In the genomic region with DNA sequence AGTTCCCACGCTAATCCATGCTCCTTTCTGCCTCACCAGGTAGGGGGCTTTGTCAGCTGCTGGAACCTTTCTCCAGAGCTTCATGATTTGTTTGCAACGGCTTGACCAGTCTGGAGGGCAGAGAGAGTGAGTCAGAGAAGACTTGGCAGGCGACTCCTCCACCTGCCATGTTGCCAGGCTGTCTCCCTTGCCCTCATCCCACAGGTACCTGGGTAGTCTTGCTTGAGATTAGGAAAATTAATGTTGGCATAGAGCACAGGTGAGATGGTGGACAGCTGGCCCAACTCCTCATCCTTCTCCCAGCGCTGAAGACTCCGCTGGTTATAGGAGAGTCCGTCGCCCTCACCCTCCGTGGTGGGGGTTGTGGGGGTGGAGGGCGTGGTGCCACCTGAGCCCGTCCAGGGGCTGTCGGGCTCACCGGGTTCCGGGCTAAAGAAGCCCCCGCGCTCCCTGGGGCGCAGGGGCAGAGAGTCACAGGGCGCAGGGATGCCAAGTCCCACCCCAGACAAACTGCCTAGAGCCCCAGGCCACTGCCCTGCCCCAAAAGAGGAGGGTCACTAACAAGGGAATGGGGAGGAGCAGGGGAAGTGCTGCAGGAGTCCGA, we compare ENCODE assay signal across 30 cellular contexts. TPM values are rescaled to one million over a fixed set of nuclear protein-coding genes. Genes with fewer than 3 reads are reported as not detected.
DNase-seq lines count a peak whose midpoint lies in the region; ATAC-seq, FAIRE-seq and TF ChIP-seq lines count a peak whose summit lies in the region.
"Had no signal": no experiment of that assay in that cellular context is flagged by ENCODE, and none has a peak within 500 bp of the region (broad histone marks: within the 10 kb centered on the region; RNA-seq: fewer than 3 reads in every experiment).

No MANE protein-coding gene starts in this region.

- peaks cover 10% of the 10 kb centered on the region for H3K4me1 Mint-ChIP-seq in stimulated activated naive CD8-positive, alpha-beta T cell treated with anti-CD3 and anti-CD28 coated beads, Interleukin-15, amount 100 ng/mL, for 72 hours
- H3K4me1 Mint-ChIP-seq: activated CD4-positive, alpha-beta T cell treated with anti-CD3 and anti-CD28 coated beads, Interleukin-2, amount 10 ng/mL, durations not matched to agents 24 days and 14 days; neural progenitor cell had no signal

- H3K4me3 ChIP-seq in RWPE2 (ENCODE audit: severe bottlenecking) (no peak overlapping the region), kidney (ENCODE audit: low read length in 2 of 2) (no peak overlapping the region)
- H3K4me3 ChIP-seq: adrenal gland; BLaER1 treated with 17β-estradiol and CSF1 and Interleukin-3, amounts not matched to agents 10 nM and 100 nM; body of pancreas; hepatocyte; neural progenitor cell; right atrium auricular region; SJSA1; spleen; thyroid gland had no signal

- no peak overlapping the region for H3K27ac ChIP-seq in RWPE2 (ENCODE audit: poor library complexity, severe bottlenecking)
- no peak overlapping the region for H3K27ac ChIP-seq in kidney (ENCODE audit: low read depth in 2 of 2, low read length in 2 of 2)
- H3K27ac ChIP-seq: adrenal gland; BLaER1 treated with 17β-estradiol and CSF1 and Interleukin-3, amounts not matched to agents 10 nM and 100 nM; body of pancreas; epithelial cell of prostate; hepatocyte; neural progenitor cell; right atrium auricular region; SJSA1; spleen; thyroid gland had no signal

- CTCF ChIA-PET in HEK293T (lab: Yijun Ruan, JAX), result no interaction called here

- H3K36me3 ChIP-seq in RWPE2 (ENCODE audit: low read depth) (peaks cover 97% of the 10 kb centered on the region), kidney (ENCODE audit: control insufficient read depth in 1 of 2, insufficient read depth in 2 of 2, low read length in 2 of 2) (peaks cover 50 to 77% of the 10 kb centered on the region in 2 donors)
- H3K36me3 ChIP-seq: neural progenitor cell had no signal

- H3K9me3 Mint-ChIP-seq in stimulated activated naive CD8-positive, alpha-beta T cell treated with anti-CD3 and anti-CD28 coated beads, Interleukin-15, amount 100 ng/mL, for 72 hours, result no peaks in the 10 kb centered on the region
- H3K9me3 Mint-ChIP-seq: activated CD4-positive, alpha-beta T cell treated with anti-CD3 and anti-CD28 coated beads, Interleukin-2, amount 10 ng/mL, durations not matched to agents 24 days and 14 days; neural progenitor cell had no signal

- no peaks in the 10 kb centered on the region for H3K27me3 Mint-ChIP-seq in stimulated activated naive CD8-positive, alpha-beta T cell treated with anti-CD3 and anti-CD28 coated beads, Interleukin-15, amount 100 ng/mL, for 72 hours
- H3K27me3 Mint-ChIP-seq: activated CD4-positive, alpha-beta T cell treated with anti-CD3 and anti-CD28 coated beads, Interleukin-2, amount 10 ng/mL, durations not matched to agents 24 days and 14 days had no signal

- TF ChIP-seq CTCF in RWPE2 (IDR thresholded peaks at IDR 0.05; ENCODE audit: poor library complexity, severe bottlenecking) (no peak), kidney (IDR thresholded peaks at IDR 0.05; ENCODE audit: borderline replicate concordance, extremely low read depth, insufficient read depth) (no peak)

- ATAC-seq in stimulated activated naive CD8-positive, alpha-beta T cell treated with anti-CD3 and anti-CD28 coated beads, Interleukin-15, amount 100 ng/mL, for 72 hours, result no peak
- ATAC-seq in stimulated activated naive CD8-positive, alpha-beta T cell treated with anti-CD3 and anti-CD28 coated beads, Interleukin-15, Interleukin-2, amounts not matched to agents 100 U/mL and 50 U/mL, for 24 hours, result no peak
- peak; percentile 43; the same call in 2 of the 3 replicates for ATAC-seq in RWPE2 (ENCODE audit: low read depth)
- ATAC-seq in left lobe of liver, result no peak
- ATAC-seq: body of pancreas, left colon had no signal

- no peak for DNase-seq in stimulated activated naive CD8-positive, alpha-beta T cell treated with anti-CD3 and anti-CD28 coated beads, Interleukin-15, amount 100 ng/mL, for 72 hours
- DNase-seq in stimulated activated naive CD8-positive, alpha-beta T cell treated with anti-CD3 and anti-CD28 coated beads, Interleukin-15, Interleukin-2, amounts not matched to agents 100 U/mL and 50 U/mL, for 24 hours, result no peak
- DNase-seq in RWPE2 (ENCODE audit: low spot score), result peak; percentile 23
- DNase-seq in kidney, result peak; percentile 61
- no peak for DNase-seq in HEK293T (ENCODE audit: extremely low spot score)
- no peak for DNase-seq in left lobe of liver (ENCODE audit: low spot score)
- no peak for DNase-seq in HUDEP-2 (lab: John Stamatoyannopoulos, UW; ENCODE audit: unreplicated experiment in 76 of 76)
- DNase-seq: activated CD4-positive, alpha-beta T cell treated with anti-CD3 and anti-CD28 coated beads, Interleukin-2, amount 10 ng/mL, durations not matched to agents 24 days and 14 days; activated T-cell treated with anti-CD3 and anti-CD28 coated beads, Interleukin-2, amount 50 U/mL, for 48 hours; adrenal gland; body of pancreas; COR-L47; left colon; mesendoderm; NCI-H1417; NCI-H2029; NCI-H2227 treated with DMSO at 0.1 percent for 48 hours; NCI-H69; spleen; stimulated activated CD8-positive, alpha-beta memory T cell treated with anti-CD3 and anti-CD28 coated beads, Interleukin-4, amount 100 ng/mL, for 48 hours; T1000; thyroid gland had no signal

- H3K9me3 ChIP-seq in RWPE2 (ENCODE audit: severe bottlenecking), result no peaks in the 10 kb centered on the region
- no peaks in the 10 kb centered on the region for H3K9me3 ChIP-seq in kidney (ENCODE audit: control insufficient read depth in 1 of 2, low read length in 2 of 2)
- H3K9me3 ChIP-seq: adrenal gland; BLaER1 treated with 17β-estradiol and CSF1 and Interleukin-3, amounts not matched to agents 10 nM and 100 nM; body of pancreas; right atrium auricular region; SJSA1; spleen; thyroid gland had no signal

- H3K4me1 ChIP-seq in RWPE2 (ENCODE audit: insufficient read depth, poor library complexity, severe bottlenecking), result no peaks in the 10 kb centered on the region
- H3K4me1 ChIP-seq in kidney (ENCODE audit: control insufficient read depth in 1 of 2, insufficient read depth in 1 of 2, low read depth in 1 of 2, low read length in 2 of 2), result no peaks in the 10 kb centered on the region
- H3K4me1 ChIP-seq: adrenal gland; BLaER1 treated with 17β-estradiol and CSF1 and Interleukin-3, amounts not matched to agents 10 nM and 100 nM; body of pancreas; neural progenitor cell; right atrium auricular region; SJSA1; thyroid gland had no signal

- POLR2A ChIA-PET in HEK293T (lab: Yijun Ruan, JAX), result interaction anchor here (0.6 kb wide), 1 partner anchor 8 kb away, joined by 3 read pairs; no protein-coding TSS in a partner anchor

- H3K27ac Mint-ChIP-seq in stimulated activated naive CD8-positive, alpha-beta T cell treated with anti-CD3 and anti-CD28 coated beads, Interleukin-15, amount 100 ng/mL, for 72 hours, result peak overlapping the region; percentile 90 to 94
- H3K27ac Mint-ChIP-seq: activated CD4-positive, alpha-beta T cell treated with anti-CD3 and anti-CD28 coated beads, Interleukin-2, amount 10 ng/mL, durations not matched to agents 24 days and 14 days; neural progenitor cell had no signal

- FAIRE-seq in kidney (lab: Jason Lieb, UNC), result no peak
- FAIRE-seq: GM12892, H54 had no signal

- H3K9ac ChIP-seq in kidney (ENCODE audit: low read length in 2 of 2), result no peak overlapping the region
- H3K9ac ChIP-seq: BLaER1 treated with 17β-estradiol and CSF1 and Interleukin-3, amounts not matched to agents 10 nM and 100 nM; neural progenitor cell had no signal

- H3K4me3 Mint-ChIP-seq in stimulated activated naive CD8-positive, alpha-beta T cell treated with anti-CD3 and anti-CD28 coated beads, Interleukin-15, amount 100 ng/mL, for 72 hours, result no peak overlapping the region
- H3K4me3 Mint-ChIP-seq: activated CD4-positive, alpha-beta T cell treated with anti-CD3 and anti-CD28 coated beads, Interleukin-2, amount 10 ng/mL, durations not matched to agents 24 days and 14 days; neural progenitor cell had no signal

- H3K27me3 ChIP-seq in RWPE2 (ENCODE audit: insufficient read depth, poor library complexity, severe bottlenecking), result no peaks in the 10 kb centered on the region
- H3K27me3 ChIP-seq: adrenal gland; BLaER1 treated with 17β-estradiol and CSF1 and Interleukin-3, amounts not matched to agents 10 nM and 100 nM; body of pancreas; hepatocyte; neural progenitor cell; right atrium auricular region; SJSA1; spleen; thyroid gland had no signal

- intact Hi-C loops in kidney (cut with DNase I), result no loop called here

TF ChIP-seq in HEK293T, 16 proteins besides CTCF, POLR2A, EP300 and RAD21:
- TF ChIP-seq BHLHE40 (IDR thresholded peaks at IDR 0.05; ENCODE audit: borderline replicate concordance) (no peak), FOXA1 (IDR thresholded peaks at IDR 0.05) (no peak), ARNT (IDR thresholded peaks at IDR 0.05) (no peak), FOXK2 (IDR thresholded peaks at IDR 0.05) (no peak)

RNA-seq across cellular contexts. Expression of a gene that starts 18.6 kb away (rescaled TPM):
- total RNA-seq in kidney, result 89.9 TPM
- polyA plus RNA-seq in kidney (ENCODE audit: insufficient read depth, low read depth, low replicate concordance), result 5.0 TPM
- total RNA-seq in left lobe of liver, result 44.8 TPM

RNA-seq across cellular contexts. Expression of a gene that starts 23.4 kb away (rescaled TPM):
- total RNA-seq in kidney, result 57.1 TPM
- polyA plus RNA-seq in kidney (ENCODE audit: insufficient read depth, low read depth, low replicate concordance), result 58.4 TPM
- total RNA-seq in left lobe of liver, result 27.7 TPM

RNA-seq across cellular contexts. Expression of a gene that starts 27.8 kb away (rescaled TPM):
- 0.69 TPM for total RNA-seq in kidney
- 0.52 TPM for polyA plus RNA-seq in kidney (ENCODE audit: insufficient read depth, low read depth, low replicate concordance)
- 0.18 TPM for total RNA-seq in left lobe of liver
- total RNA-seq: body of pancreas, left colon had no signal
- polyA plus RNA-seq: hepatocyte had no signal

RNA-seq across cellular contexts. Expression of a gene that starts 42.8 kb away (rescaled TPM):
- total RNA-seq in kidney, result not detected
- 27.0 TPM for polyA plus RNA-seq in kidney (ENCODE audit: insufficient read depth, low read depth, low replicate concordance)
- total RNA-seq in left lobe of liver, result not detected
- polyA plus RNA-seq: hepatocyte had no signal

RNA-seq across cellular contexts. Expression of a gene that starts 52.6 kb away (rescaled TPM):
- total RNA-seq in kidney (1.6 TPM), left lobe of liver (not detected)
- polyA plus RNA-seq in kidney (ENCODE audit: insufficient read depth, low read depth, low replicate concordance), result 0.54 TPM
- total RNA-seq: body of pancreas, hepatocyte, SJSA1 had no signal
- polyA plus RNA-seq: hepatocyte had no signal

Comparison
In these comparisons a context has a peak if more than half of its experiments do, and no peak if none do; other contexts are left out.
1. DNase-seq: peak in RWPE2 (single experiment) and kidney (single experiment); none in stimulated activated naive CD8-positive, alpha-beta T cell treated with anti-CD3 and anti-CD28 coated beads, Interleukin-15, amount 100 ng/mL, for 72 hours (0 of 2), stimulated activated naive CD8-positive, alpha-beta T cell treated with anti-CD3 and anti-CD28 coated beads, Interleukin-15, Interleukin-2, amounts not matched to agents 100 U/mL and 50 U/mL, for 24 hours (single experiment), HEK293T (single experiment), left lobe of liver (single experiment) and HUDEP-2 (0 of 76).